ENCODE assay signal across 13 cellular contexts in genomic region chr11:128174465-128175101, GRCh38.
DNase-seq lines count a peak whose midpoint lies in the region; ATAC-seq and TF ChIP-seq lines count a peak whose summit lies in the region.
"Had no signal": no experiment of that assay in that cellular context is flagged by ENCODE, and none has a peak within 500 bp of the region (broad histone marks: within the 10 kb centered on the region; RNA-seq: fewer than 3 reads in every experiment).

No MANE protein-coding gene starts in this region.

- H3K9me3 Mint-ChIP-seq in glutamatergic neuron (ENCODE audit: unreplicated experiment) = no peaks in the 10 kb centered on the region
- H3K9me3 Mint-ChIP-seq: CD14-positive monocyte had no signal

- DNase-seq in 8988T = peak; percentile 24
- DNase-seq in H4 (ENCODE audit: low spot score) = peak; percentile 25
- DNase-seq in SW 1271 (lab: John Stamatoyannopoulos, UW) = peak; percentile 16 to 78
- DNase-seq in glomerular visceral epithelial cell (ENCODE audit: extremely low spot score) = peak; percentile 31
- DNase-seq in SHP77 treated with DMSO at 0.1 percent for 48 hours (lab: John Stamatoyannopoulos, UW) = no peak
- DNase-seq in glutamatergic neuron = no peak
- DNase-seq in DMS53 (lab: John Stamatoyannopoulos, UW) = no peak
- DNase-seq: activated CD8-positive, alpha-beta memory T cell treated with anti-CD3 and anti-CD28 coated beads, Interleukin-2, amount 50 U/mL, for 48 hours; left cardiac atrium; NK-92 treated with Interleukin-12 subunit alpha and Interleukin-12 subunit beta, amount 100 ng/mL, for 24 hours; occipital lobe had no signal

- no peak for TF ChIP-seq CTCF in glutamatergic neuron (IDR thresholded peaks at IDR 0.05; ENCODE audit: partially characterized antibody, unreplicated experiment)

- no peak overlapping the region for H3K4me3 Mint-ChIP-seq in glutamatergic neuron (ENCODE audit: unreplicated experiment)
- H3K4me3 Mint-ChIP-seq: CD14-positive monocyte had no signal

- peaks cover 10% of the 10 kb centered on the region for H3K4me1 Mint-ChIP-seq in glutamatergic neuron (ENCODE audit: low read depth, unreplicated experiment)
- H3K4me1 Mint-ChIP-seq: CD14-positive monocyte had no signal

- ATAC-seq in HG03342 (IDR thresholded peaks at IDR 0.05; ENCODE audit: unreplicated experiment) = no peak
- ATAC-seq: left cardiac atrium had no signal

- peaks cover 1% of the 10 kb centered on the region for H3K27me3 Mint-ChIP-seq in glutamatergic neuron (ENCODE audit: unreplicated experiment)

- no peaks in the 10 kb centered on the region for H3K36me3 Mint-ChIP-seq in glutamatergic neuron (ENCODE audit: unreplicated experiment)
- H3K36me3 Mint-ChIP-seq: CD14-positive monocyte had no signal

- no peak overlapping the region for H3K27ac Mint-ChIP-seq in glutamatergic neuron (ENCODE audit: unreplicated experiment)
- H3K27ac Mint-ChIP-seq: CD14-positive monocyte had no signal

Comparison
In these comparisons a context has a peak if more than half of its experiments do, and no peak if none do; other contexts are left out.
1. DNase-seq: peak in 8988T (single experiment), H4 (single experiment), SW 1271 (2 of 2) and glomerular visceral epithelial cell (single experiment); none in SHP77 treated with DMSO at 0.1 percent for 48 hours (single experiment), glutamatergic neuron (single experiment) and DMS53 (single experiment).